22 cellular contexts compared by ENCODE assay signal in genomic region chr19:57841364-57841763, GRCh38.
"Had no signal": no experiment of that assay in that cellular context is flagged by ENCODE, and none has a peak within 500 bp of the region (broad histone marks: within the 10 kb centered on the region; RNA-seq: fewer than 3 reads in every experiment).

No MANE protein-coding gene starts in this region.

- H3K9me3 Mint-ChIP-seq: naive B cell; stimulated activated naive CD8-positive, alpha-beta T cell treated with anti-CD3 and anti-CD28 coated beads, Interleukin-15, Interleukin-2, amounts not matched to agents 100 ng/mL and 50 ng/mL, for 24 hours had no signal

- H3K27ac Mint-ChIP-seq: naive B cell had no signal

- H3K27me3 ChIP-seq: hepatocyte, tibial nerve, vagina had no signal

- H3K4me3 ChIP-seq: hepatocyte, lung, psoas muscle, skin epidermis, tibial nerve, vagina had no signal

- H3K4me1 ChIP-seq: psoas muscle, tibial nerve, vagina had no signal

- H3K9me3 ChIP-seq: psoas muscle, vagina had no signal

- H3K4me3 Mint-ChIP-seq: naive B cell; stimulated activated naive CD8-positive, alpha-beta T cell treated with anti-CD3 and anti-CD28 coated beads, Interleukin-15, Interleukin-2, amounts not matched to agents 100 ng/mL and 50 ng/mL, for 24 hours had no signal

- DNase-seq: activated CD4-positive, alpha-beta T cell treated with anti-CD3 and anti-CD28 coated beads, Interleukin-2, amount 50 U/mL, for 4 hours; activated CD4-positive, CD25-positive, alpha-beta regulatory T cell treated with anti-CD3 and anti-CD28 coated beads, Interleukin-2, amount 50 U/mL, for 72 hours; anterior cingulate cortex; cerebellar nuclear complex; dermis blood vessel endothelial cell; effector memory CD4-positive, alpha-beta T cell; foreskin fibroblast; islet precursor cell; naive B cell; psoas muscle; right cardiac atrium; stimulated activated CD4-positive, alpha-beta T cell treated with anti-CD3 and anti-CD28 coated beads, Interleukin-15, amount 100 ng/mL, for 24 hours; stimulated activated CD4-positive, alpha-beta T cell treated with anti-CD3 and anti-CD28 coated beads, Interleukin-2, amount 100 ng/mL, for 48 hours; SW 1271; T-helper 2 cell had no signal

- H3K4me2 ChIP-seq: hepatocyte had no signal

- H2AFZ ChIP-seq: hepatocyte had no signal

- H3K27me3 Mint-ChIP-seq: naive B cell; stimulated activated naive CD8-positive, alpha-beta T cell treated with anti-CD3 and anti-CD28 coated beads, Interleukin-15, Interleukin-2, amounts not matched to agents 100 ng/mL and 50 ng/mL, for 24 hours had no signal

- H3K27ac ChIP-seq: hepatocyte, psoas muscle, skin epidermis, tibial nerve, vagina, VCaP had no signal
